ENCODE assay signal across 8 cellular contexts in genomic region chr13:100088648-100089601, GRCh38. TPM values are rescaled to one million over a fixed set of nuclear protein-coding genes. Genes with fewer than 3 reads are reported as not detected.
DNase-seq lines count a peak whose midpoint lies in the region; ATAC-seq and TF ChIP-seq lines count a peak whose summit lies in the region.

TSS of gene PCCA (plus strand) at chr13:100089093. CDS start at chr13:100089121, 28 bp downstream.

- peak; percentile 80 for TF ChIP-seq POLR2A in GM19193 (IDR thresholded peaks at IDR 0.05; ENCODE audit: extremely low read depth, insufficient read depth, insufficient read length)

- no peaks in the 10 kb centered on the region for H3K4me1 ChIP-seq in BE2C
- peaks cover 5 to 23% of the 10 kb centered on the region in 2 donors for H3K4me1 ChIP-seq in left lung

- H3K4me3 ChIP-seq in BE2C (ENCODE audit: low read depth, low read length): peak within 1 kb of the TSS; percentile 81
- H3K4me3 ChIP-seq in left lung: peak within 1 kb of the TSS; percentile 80 to 93

- ATAC-seq in HG03432 (IDR thresholded peaks at IDR 0.05; ENCODE audit: unreplicated experiment) (peak; percentile 97), left lung (peak; percentile 99)

- DNase-seq in BE2C (peak; percentile 98), NCI-H69 (lab: John Stamatoyannopoulos, UW) (peak; percentile 99), dermis microvascular lymphatic vessel endothelial cell (ENCODE audit: low read depth in 2 of 2) (peak; percentile 92 to 96), left lung (peak; percentile 95 to 97)
- DNase-seq in activated CD4-positive, alpha-beta T cell treated with anti-CD3 and anti-CD28 coated beads, Interleukin-2, amount 50 U/mL, for 4 hours: peak; percentile 61 to 64
- DNase-seq in stimulated activated CD4-positive, alpha-beta T cell treated with anti-CD3 and anti-CD28 coated beads, Interleukin-2, amount 100 ng/mL, for 4 hours (ENCODE audit: low read depth): peak; percentile 61

- no peaks in the 10 kb centered on the region; the same call in 1 of the 2 replicates for H3K36me3 ChIP-seq in BE2C
- no peaks in the 10 kb centered on the region for H3K36me3 ChIP-seq in left lung

- H3K9me3 ChIP-seq in BE2C (no peaks in the 10 kb centered on the region), left lung (no peaks in the 10 kb centered on the region)

- peak within 1 kb of the TSS; percentile 65 to 74 for H3K27ac ChIP-seq in left lung

- H3K27me3 ChIP-seq in BE2C: no peaks in the 10 kb centered on the region
- H3K27me3 ChIP-seq in left lung: peaks cover 0 to 12% of the 10 kb centered on the region in 2 donors

- TF ChIP-seq CTCF in BE2C (IDR thresholded peaks at IDR 0.05; ENCODE audit: low read depth, low read length): no peak
- TF ChIP-seq CTCF in left lung (IDR thresholded peaks at IDR 0.05): no peak

- intact Hi-C loops in left lung (cut with DNase I): no loop called here

RNA-seq across cellular contexts. Expression of gene PCCA, which starts in this region (rescaled TPM):
- polyA plus RNA-seq in BE2C (2012; ENCODE audit: insufficient read depth, insufficient read length, low read depth): 9.7 TPM
- 35.4 and 37.0 TPM in 2 replicates for total RNA-seq in dermis microvascular lymphatic vessel endothelial cell
- total RNA-seq in left lung: 10 to 100 TPM; 26.8 to 32.0 TPM

Comparison
In these comparisons a context has a peak if more than half of its experiments do, and no peak if none do; other contexts are left out.
1. Peak in every context shown above with its lines: DNase-seq, ATAC-seq, H3K4me3 ChIP-seq and H3K27ac ChIP-seq.